ENCODE assay signal across 19 cellular contexts in the genomic region with DNA sequence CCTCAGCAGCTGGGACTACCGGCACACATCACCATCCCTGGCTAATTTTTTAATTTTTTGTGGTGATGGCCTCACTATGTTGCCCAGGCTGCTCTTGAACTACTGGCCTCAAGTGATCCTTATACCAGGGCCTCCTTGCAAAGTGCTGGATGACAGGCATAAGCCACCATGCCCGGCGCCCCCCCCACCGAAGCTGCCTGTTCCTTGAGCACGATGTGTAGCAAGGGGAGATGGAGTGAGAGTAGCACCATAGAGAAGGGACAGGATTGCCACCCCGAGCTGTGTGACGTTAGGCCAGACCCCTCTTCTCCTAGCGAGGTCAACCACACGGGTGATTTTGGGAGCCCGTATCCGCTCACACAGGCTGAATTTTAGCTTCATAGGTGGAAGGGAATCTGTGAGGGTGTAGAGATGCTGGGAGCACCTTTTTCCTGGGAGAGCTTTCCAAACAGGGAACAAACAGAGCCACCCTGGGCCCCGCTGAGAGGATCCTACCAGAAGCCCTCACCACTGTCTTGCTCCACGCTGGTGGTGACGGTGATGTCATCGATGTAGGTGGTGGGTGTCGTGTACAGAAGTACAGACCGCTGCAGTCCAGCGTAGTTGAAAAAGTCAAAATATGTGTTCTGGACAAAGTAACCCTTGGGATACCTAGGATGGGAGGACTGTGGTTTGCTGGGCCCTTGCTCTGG. TPM values are rescaled to one million over a fixed set of nuclear protein-coding genes. Genes with fewer than 3 reads are reported as not detected.
DNase-seq lines count a peak whose midpoint lies in the region; ATAC-seq and TF ChIP-seq lines count a peak whose summit lies in the region.
"Had no signal": no experiment of that assay in that cellular context is flagged by ENCODE, and none has a peak within 500 bp of the region (broad histone marks: within the 10 kb centered on the region; RNA-seq: fewer than 3 reads in every experiment).

No MANE protein-coding gene starts in this region.

- H3K27ac ChIP-seq in PC-9: no peak overlapping the region
- H3K27ac ChIP-seq: HL-60, right lobe of liver, SJCRH30 had no signal

- peak overlapping the region; percentile 8 for H3K27ac Mint-ChIP-seq in activated naive CD4-positive, alpha-beta T cell treated with anti-CD3 and anti-CD28 coated beads, Interleukin-2, amount 50 U/mL, for 24 hours
- no peak overlapping the region for H3K27ac Mint-ChIP-seq in activated naive CD4-positive, alpha-beta T cell treated with anti-CD3 and anti-CD28 coated beads for 36 hours
- H3K27ac Mint-ChIP-seq in type B pancreatic cell: no peak overlapping the region

- H2AFZ ChIP-seq in PC-9: no peak overlapping the region

- H3K9me3 ChIP-seq in PC-9 (ENCODE audit: insufficient read depth, low read depth): no peaks in the 10 kb centered on the region
- H3K9me3 ChIP-seq: HAP-1, right lobe of liver, SJCRH30, upper lobe of left lung had no signal

- H3K4me1 Mint-ChIP-seq in activated naive CD4-positive, alpha-beta T cell treated with anti-CD3 and anti-CD28 coated beads, Interleukin-2, amount 50 U/mL, for 24 hours: peaks cover 16% of the 10 kb centered on the region
- peaks cover 8% of the 10 kb centered on the region for H3K4me1 Mint-ChIP-seq in activated naive CD4-positive, alpha-beta T cell treated with anti-CD3 and anti-CD28 coated beads for 36 hours (ENCODE audit: low read depth)
- no peaks in the 10 kb centered on the region for H3K4me1 Mint-ChIP-seq in type B pancreatic cell (ENCODE audit: unreplicated experiment)

- H3K79me2 ChIP-seq in PC-9 (ENCODE audit: low read depth): peaks cover 19% of the 10 kb centered on the region

- DNase-seq in activated naive CD4-positive, alpha-beta T cell treated with anti-CD3 and anti-CD28 coated beads for 36 hours: no peak
- DNase-seq in PC-9 (no peak), left lobe of liver (ENCODE audit: low spot score) (peak; percentile 37), type B pancreatic cell (ENCODE audit: extremely low spot score, unreplicated experiment) (no peak), NCI-H446 (lab: John Stamatoyannopoulos, UW) (no peak)
- DNase-seq in stimulated activated CD8-positive, alpha-beta memory T cell treated with anti-CD3 and anti-CD28 coated beads, Interleukin-4, amount 100 ng/mL, for 48 hours: no peak
- DNase-seq: activated CD8-positive, alpha-beta memory T cell treated with anti-CD3 and anti-CD28 coated beads, Interleukin-2, amount 50 U/mL, for 48 hours; activated naive CD4-positive, alpha-beta T cell treated with anti-CD3 and anti-CD28 coated beads, Interleukin-2, amount 50 U/mL, for 16 hours; cortex of kidney; NCI-H526; occipital lobe; SJCRH30 had no signal

- H3K27me3 ChIP-seq in PC-9 (ENCODE audit: insufficient read depth, low read depth): no peaks in the 10 kb centered on the region
- H3K27me3 ChIP-seq: right lobe of liver, SJCRH30, upper lobe of left lung had no signal

- H3K4me1 ChIP-seq in PC-9 (replicated peaks; ENCODE audit: insufficient read depth): peaks cover 14% of the 10 kb centered on the region
- H3K4me1 ChIP-seq: SJCRH30 had no signal

- no peaks in the 10 kb centered on the region for H3K27me3 Mint-ChIP-seq in activated naive CD4-positive, alpha-beta T cell treated with anti-CD3 and anti-CD28 coated beads, Interleukin-2, amount 50 U/mL, for 24 hours
- no peaks in the 10 kb centered on the region for H3K27me3 Mint-ChIP-seq in activated naive CD4-positive, alpha-beta T cell treated with anti-CD3 and anti-CD28 coated beads for 36 hours (ENCODE audit: low read depth)
- no peaks in the 10 kb centered on the region for H3K27me3 Mint-ChIP-seq in type B pancreatic cell
- H3K27me3 Mint-ChIP-seq: stimulated activated naive CD8-positive, alpha-beta T cell treated with anti-CD3 and anti-CD28 coated beads, Interleukin-15, Interleukin-2, amounts not matched to agents 100 ng/mL and 50 ng/mL, for 24 hours had no signal

- no peaks in the 10 kb centered on the region for H3K9me2 ChIP-seq in PC-9 (ENCODE audit: insufficient read depth)

- H4K20me1 ChIP-seq in PC-9 (ENCODE audit: insufficient read depth): no peaks in the 10 kb centered on the region

- TSS peak; percentile 4 for BruUV-seq in PC-9 (replicated peaks; lab: Mats Ljungman, UMichigan)

- ATAC-seq in left lobe of liver (no peak), GM21786 (IDR thresholded peaks at IDR 0.05; ENCODE audit: unreplicated experiment) (no peak)
- ATAC-seq: right lobe of liver had no signal

- intact Hi-C loops in activated naive CD4-positive, alpha-beta T cell treated with anti-CD3 and anti-CD28 coated beads for 36 hours (cut with micrococcal nuclease): no loop called here
- intact Hi-C loops in PC-9 (cut with micrococcal nuclease; ENCODE audit: unreplicated experiment): no loop called here

- peak overlapping the region; percentile 26 for H3K4me3 Mint-ChIP-seq in activated naive CD4-positive, alpha-beta T cell treated with anti-CD3 and anti-CD28 coated beads, Interleukin-2, amount 50 U/mL, for 24 hours
- H3K4me3 Mint-ChIP-seq in activated naive CD4-positive, alpha-beta T cell treated with anti-CD3 and anti-CD28 coated beads for 36 hours: no peak overlapping the region
- H3K4me3 Mint-ChIP-seq in type B pancreatic cell: peak overlapping the region; percentile 39
- H3K4me3 Mint-ChIP-seq: stimulated activated naive CD8-positive, alpha-beta T cell treated with anti-CD3 and anti-CD28 coated beads, Interleukin-15, Interleukin-2, amounts not matched to agents 100 ng/mL and 50 ng/mL, for 24 hours had no signal

- peaks cover 9% of the 10 kb centered on the region; the same call in 1 of the 2 replicates for H3F3A ChIP-seq in PC-9 (ENCODE audit: insufficient read depth, low read depth)

- H3K9me3 Mint-ChIP-seq in activated naive CD4-positive, alpha-beta T cell treated with anti-CD3 and anti-CD28 coated beads, Interleukin-2, amount 50 U/mL, for 24 hours: no peaks in the 10 kb centered on the region
- H3K9me3 Mint-ChIP-seq in activated naive CD4-positive, alpha-beta T cell treated with anti-CD3 and anti-CD28 coated beads for 36 hours: no peaks in the 10 kb centered on the region
- H3K9me3 Mint-ChIP-seq in type B pancreatic cell: no peaks in the 10 kb centered on the region
- H3K9me3 Mint-ChIP-seq: stimulated activated naive CD8-positive, alpha-beta T cell treated with anti-CD3 and anti-CD28 coated beads, Interleukin-15, Interleukin-2, amounts not matched to agents 100 ng/mL and 50 ng/mL, for 24 hours had no signal

- POLR2A ChIA-PET in PC-9 (lab: Charles Lee; ENCODE audit: unreplicated experiment): no interaction called here

- CTCF ChIA-PET in activated naive CD4-positive, alpha-beta T cell treated with anti-CD3 and anti-CD28 coated beads for 36 hours (lab: Charles Lee): no interaction called here
- CTCF ChIA-PET in PC-9 (lab: Charles Lee): no interaction called here

- H3K36me3 ChIP-seq in PC-9 (ENCODE audit: low read depth): no peaks in the 10 kb centered on the region

- TF ChIP-seq CTCF in PC-9 (conservative IDR thresholded peaks at IDR 0.05): no peak
- TF ChIP-seq CTCF in type B pancreatic cell (conservative IDR thresholded peaks at IDR 0.05): no peak

- no peak overlapping the region for H3K4me2 ChIP-seq in PC-9

- H3K4me3 ChIP-seq in PC-9: no peak overlapping the region
- H3K4me3 ChIP-seq: HAP-1, right lobe of liver, SJCRH30, upper lobe of left lung had no signal

- peaks cover under 1% of the 10 kb centered on the region for H3K36me3 Mint-ChIP-seq in activated naive CD4-positive, alpha-beta T cell treated with anti-CD3 and anti-CD28 coated beads, Interleukin-2, amount 50 U/mL, for 24 hours
- peaks cover 15% of the 10 kb centered on the region for H3K36me3 Mint-ChIP-seq in activated naive CD4-positive, alpha-beta T cell treated with anti-CD3 and anti-CD28 coated beads for 36 hours (ENCODE audit: low read depth)
- H3K36me3 Mint-ChIP-seq in type B pancreatic cell: no peaks in the 10 kb centered on the region

RNA-seq across cellular contexts. Expression of gene GUSB, which starts 3.0 kb away (rescaled TPM):
- 10 to 100 TPM; 42.8 to 44.0 TPM for total RNA-seq in activated naive CD4-positive, alpha-beta T cell treated with anti-CD3 and anti-CD28 coated beads for 36 hours
- total RNA-seq in PC-9 (2021) (59.8 and 80.8 TPM in 2 replicates), left lobe of liver (64.2 TPM), type B pancreatic cell (ENCODE audit: low replicate concordance) (46.6 and 53.8 TPM in 2 replicates)
